In the genomic region with DNA sequence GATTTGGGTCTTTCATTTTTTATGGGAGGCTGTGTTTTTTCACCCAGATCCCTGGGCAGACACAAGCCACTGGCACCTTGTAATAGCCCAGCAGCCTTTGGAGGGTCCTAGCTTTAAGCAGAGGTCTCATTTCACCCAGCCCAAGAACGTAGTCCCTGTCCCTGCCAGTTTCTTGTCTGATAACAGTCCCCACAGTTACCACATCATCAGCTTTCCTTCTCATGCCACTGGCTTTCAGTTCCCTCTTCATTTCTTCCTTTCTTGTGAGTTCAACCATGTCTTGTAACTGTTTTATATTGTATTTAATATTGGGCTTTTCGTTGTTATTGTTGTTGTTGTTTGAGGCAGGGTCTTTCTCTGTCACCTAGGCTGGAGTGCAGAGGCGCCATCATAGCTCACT, we compare ENCODE assay signal across 22 cellular contexts. TPM values are rescaled to one million over a fixed set of nuclear protein-coding genes. Genes with fewer than 3 reads are reported as not detected.
"Had no signal": no experiment of that assay in that cellular context is flagged by ENCODE, and none has a peak within 500 bp of the region (broad histone marks: within the 10 kb centered on the region; RNA-seq: fewer than 3 reads in every experiment).

No MANE protein-coding gene starts in this region.

- H3K27ac Mint-ChIP-seq: activated naive CD8-positive, alpha-beta T cell treated with anti-CD3 and anti-CD28 coated beads, Interleukin-2, amount 50 U/mL, for 24 hours; effector memory CD8-positive, alpha-beta T cell; naive thymus-derived CD8-positive, alpha-beta T cell had no signal

- H3K27ac ChIP-seq: ascending aorta, breast epithelium, gastrocnemius medialis, heart right ventricle, pancreas, sigmoid colon, spleen, tibial artery, vagina had no signal

- DNase-seq: activated CD4-positive, alpha-beta T cell treated with anti-CD3 and anti-CD28 coated beads for 1 hour; activated CD4-positive, alpha-beta T cell treated with anti-CD3 and anti-CD28 coated beads, Interleukin-2, amount 50 U/mL, for 4 hours; activated naive CD4-positive, alpha-beta T cell; activated naive CD8-positive, alpha-beta T cell treated with anti-CD3 and anti-CD28 coated beads, Interleukin-2, amount 50 U/mL, for 24 hours; activated T-cell treated with anti-CD3 and anti-CD28 coated beads for 4 hours; cerebellar nuclear complex; dermis blood vessel endothelial cell; effector memory CD8-positive, alpha-beta T cell; gastrocnemius medialis; heart right ventricle; left colon; naive thymus-derived CD8-positive, alpha-beta T cell; pancreas; sigmoid colon; spleen; T1000; tibial artery had no signal

- H3K9me3 Mint-ChIP-seq: activated naive CD8-positive, alpha-beta T cell treated with anti-CD3 and anti-CD28 coated beads, Interleukin-2, amount 50 U/mL, for 24 hours; effector memory CD8-positive, alpha-beta T cell; naive thymus-derived CD8-positive, alpha-beta T cell had no signal

- ATAC-seq: activated naive CD8-positive, alpha-beta T cell treated with anti-CD3 and anti-CD28 coated beads, Interleukin-2, amount 50 U/mL, for 24 hours; effector memory CD8-positive, alpha-beta T cell; gastrocnemius medialis; heart right ventricle; left colon; naive thymus-derived CD8-positive, alpha-beta T cell; pancreas had no signal

- H3K4me1 ChIP-seq: ascending aorta, breast epithelium, gastrocnemius medialis, pancreas, sigmoid colon, tibial artery, vagina had no signal

- H3K4me1 Mint-ChIP-seq: activated naive CD8-positive, alpha-beta T cell treated with anti-CD3 and anti-CD28 coated beads, Interleukin-2, amount 50 U/mL, for 24 hours had no signal

- H3K4me3 ChIP-seq: ascending aorta, breast epithelium, gastrocnemius medialis, heart right ventricle, pancreas, sigmoid colon, spleen, tibial artery, vagina had no signal

- H3K36me3 ChIP-seq: ascending aorta, breast epithelium, gastrocnemius medialis, heart right ventricle, pancreas, sigmoid colon, spleen, tibial artery, vagina had no signal

- H3K4me3 Mint-ChIP-seq: activated naive CD8-positive, alpha-beta T cell treated with anti-CD3 and anti-CD28 coated beads, Interleukin-2, amount 50 U/mL, for 24 hours; effector memory CD8-positive, alpha-beta T cell; naive thymus-derived CD8-positive, alpha-beta T cell had no signal

- H3K9me3 ChIP-seq: ascending aorta, breast epithelium, gastrocnemius medialis, heart right ventricle, pancreas, sigmoid colon, spleen, tibial artery, vagina had no signal

- H3K36me3 Mint-ChIP-seq: naive thymus-derived CD8-positive, alpha-beta T cell had no signal

- H3K27me3 ChIP-seq: ascending aorta, vagina had no signal

RNA-seq across cellular contexts. Expression of a gene that starts 10.6 kb away (rescaled TPM):
- total RNA-seq: ascending aorta; breast epithelium; dermis blood vessel endothelial cell; gastrocnemius medialis; lung microvascular endothelial cell; naive thymus-derived CD8-positive, alpha-beta T cell; sigmoid colon; vagina had no signal
- polyA plus RNA-seq: heart right ventricle; naive thymus-derived CD8-positive, alpha-beta T cell; pancreas had no signal

RNA-seq across cellular contexts. Expression of a gene that starts 56.2 kb away (rescaled TPM):
- total RNA-seq: ascending aorta; dermis blood vessel endothelial cell; gastrocnemius medialis; heart right ventricle; lung microvascular endothelial cell; mononuclear cell; naive thymus-derived CD8-positive, alpha-beta T cell; sigmoid colon; spleen; vagina had no signal
- polyA plus RNA-seq: heart right ventricle; naive thymus-derived CD8-positive, alpha-beta T cell had no signal
